Comparison of ENCODE assay signal across 7 cellular contexts in the genomic region with DNA sequence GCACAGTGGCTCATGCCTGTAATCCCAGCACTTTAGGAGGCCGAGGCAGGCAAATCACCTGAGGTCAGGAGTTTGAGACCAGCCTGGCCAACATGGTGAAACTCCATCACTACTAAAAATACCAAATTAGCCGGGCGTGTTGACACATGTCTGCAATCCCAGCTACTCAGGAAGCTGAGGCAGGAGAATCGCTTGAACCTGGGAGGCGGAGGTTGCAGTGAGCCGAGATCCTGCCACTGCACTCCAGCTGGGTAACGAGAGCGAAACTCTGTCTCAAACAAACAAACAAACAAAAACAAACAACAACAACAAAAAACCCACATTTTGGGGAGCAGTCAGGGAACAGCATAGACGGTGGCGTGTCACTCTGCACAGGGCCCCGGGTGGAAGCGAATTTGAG. TPM values are rescaled to one million over a fixed set of nuclear protein-coding genes. Genes with fewer than 3 reads are reported as not detected.
DNase-seq lines count a peak whose midpoint lies in the region; ATAC-seq, FAIRE-seq and TF ChIP-seq lines count a peak whose summit lies in the region.
"Not testable (repeated sequence)": the region's sequence is repeated elsewhere in the genome, so short reads cannot be mapped to it uniquely, and the experiment has no call there.
"Had no signal": no experiment of that assay in that cellular context is flagged by ENCODE, and none has a peak within 500 bp of the region (broad histone marks: within the 10 kb centered on the region; RNA-seq: fewer than 3 reads in every experiment).

No MANE protein-coding gene starts in this region.

- H3K27me3 Mint-ChIP-seq in MCF 10A (ENCODE audit: insufficient read depth, unreplicated experiment), result peaks cover 16% of the 10 kb centered on the region

- peak overlapping the region; percentile 68 for H3K27ac ChIP-seq in BLaER1
- H3K27ac ChIP-seq in IMR-90 (ENCODE audit: insufficient read depth, low read length); kidney (ENCODE audit: low read depth in 2 of 2, low read length in 2 of 2): not testable (repeated sequence)

- H2BK20ac ChIP-seq in IMR-90 (ENCODE audit: low read depth, low read length), result peak overlapping the region; percentile 65; the same call in 1 of the 2 replicates

- TF ChIP-seq POLR2A in IMR-90 (IDR thresholded peaks at IDR 0.05; ENCODE audit: low read depth, low read length), result not testable (repeated sequence)

- not testable (repeated sequence) for ATAC-seq in IMR-90 (ENCODE audit: low read depth)

- DNase-seq in IMR-90, result not testable (repeated sequence)
- DNase-seq in MCF 10A (ENCODE audit: unreplicated experiment), result peak; percentile 19
- peak; percentile 61 for DNase-seq in cardiac septum (ENCODE audit: low spot score)
- peak; percentile 18 for DNase-seq in kidney
- DNase-seq in posterior vena cava (ENCODE audit: low spot score), result peak; percentile 17

- not testable (repeated sequence) for H3K4me3 Mint-ChIP-seq in MCF 10A (ENCODE audit: unreplicated experiment)

- not testable (repeated sequence) for FAIRE-seq in kidney (lab: Jason Lieb, UNC)

- not testable (repeated sequence) for H3K18ac ChIP-seq in IMR-90 (ENCODE audit: low read depth, low read length)

- TF ChIP-seq CTCF in IMR-90 (conservative IDR thresholded peaks at IDR 0.05; ENCODE audit: low read depth, low read length); MCF 10A (IDR thresholded peaks at IDR 0.05; ENCODE audit: unreplicated experiment); kidney (IDR thresholded peaks at IDR 0.05; ENCODE audit: borderline replicate concordance, extremely low read depth, insufficient read depth): not testable (repeated sequence)

- H3K4me3 ChIP-seq in BLaER1; IMR-90 (ENCODE audit: insufficient read depth, low read depth, low read length); kidney (ENCODE audit: low read length in 2 of 2): not testable (repeated sequence)

- peaks cover 0 to 12% of the 10 kb centered on the region in 2 experiments; a peak in 2 of 4 replicates for H3K79me1 ChIP-seq in IMR-90 (ENCODE audit: low read depth in 1 of 2, low read length in 2 of 2)

- CTCF ChIA-PET in IMR-90 (lab: Yijun Ruan, JAX), result interaction anchor here (1.4 kb wide), 1 partner anchor 13 kb away, joined by 8 read pairs; no protein-coding TSS in a partner anchor
- CTCF ChIA-PET in MCF 10A (lab: Yijun Ruan, JAX), result interaction anchor here (0.7 to 3.4 kb wide), 6 partner anchors 9 to 1117 kb away, joined by 3 to 34 read pairs (median 4); no protein-coding TSS in a partner anchor

- H3K4me2 ChIP-seq in BLaER1, result peak overlapping the region; percentile 74
- not testable (repeated sequence) for H3K4me2 ChIP-seq in IMR-90 (ENCODE audit: low read depth, low read length)

- not testable (repeated sequence) for H3K36me3 Mint-ChIP-seq in MCF 10A (ENCODE audit: insufficient read depth, unreplicated experiment)

- not testable (repeated sequence) for H3K9me3 Mint-ChIP-seq in MCF 10A (ENCODE audit: unreplicated experiment)

- POLR2A ChIA-PET in IMR-90 (lab: Charles Lee; ENCODE audit: unreplicated experiment); MCF 10A (lab: Yijun Ruan, JAX): not testable (repeated sequence)

- H4K8ac ChIP-seq in IMR-90 (ENCODE audit: low read depth in 2 of 2, low read length in 2 of 2), result peak overlapping the region in 1 of 2 experiments; percentile 46; a peak in 1 of 4 replicates

- peak overlapping the region; percentile 55 for H3K4ac ChIP-seq in IMR-90 (ENCODE audit: low read depth, low read length)

- not testable (repeated sequence) for H3K27me3 ChIP-seq in BLaER1; IMR-90 (ENCODE audit: control insufficient read depth, insufficient read depth, low read length)

- H2BK120ac ChIP-seq in IMR-90 (ENCODE audit: low read depth, low read length), result peak overlapping the region; percentile 9

- not testable (repeated sequence) for H2AFZ ChIP-seq in IMR-90 (replicated peaks; ENCODE audit: low read length, poor library complexity)

- H3K4me1 ChIP-seq in BLaER1 (peaks cover 46% of the 10 kb centered on the region), IMR-90 (ENCODE audit: control insufficient read depth, insufficient read depth, low read length) (peaks cover 23% of the 10 kb centered on the region)
- not testable (repeated sequence) for H3K4me1 ChIP-seq in kidney (ENCODE audit: control insufficient read depth in 1 of 2, insufficient read depth in 1 of 2, low read depth in 1 of 2, low read length in 2 of 2)

- H4K91ac ChIP-seq in IMR-90 (ENCODE audit: insufficient read depth, low read depth, low read length), result peak overlapping the region; percentile 13

- intact Hi-C loops in IMR-90 (cut with micrococcal nuclease); MCF 10A (cut with micrococcal nuclease); cardiac septum (cut with DNase I); kidney (cut with DNase I); posterior vena cava (cut with DNase I): not testable (repeated sequence)

- H3K9me3 ChIP-seq in BLaER1, result peaks cover 27% of the 10 kb centered on the region
- H3K9me3 ChIP-seq in IMR-90 (ENCODE audit: control insufficient read depth, insufficient read depth, low read length); kidney (ENCODE audit: control insufficient read depth in 1 of 2, low read length in 2 of 2): not testable (repeated sequence)

- H4K5ac ChIP-seq in IMR-90 (ENCODE audit: low read depth, low read length), result not testable (repeated sequence)

- not testable (repeated sequence) for H3K27ac Mint-ChIP-seq in MCF 10A (ENCODE audit: low read depth, unreplicated experiment)

- peaks cover 17% of the 10 kb centered on the region for H3K9me1 ChIP-seq in IMR-90 (ENCODE audit: insufficient read depth, low read length)

- not testable (repeated sequence) for H2BK5ac ChIP-seq in IMR-90 (ENCODE audit: low read depth, low read length, poor library complexity, severe bottlenecking)

- not testable (repeated sequence) for BruUV-seq in IMR-90 (replicated peaks; lab: Mats Ljungman, UMichigan); MCF 10A (replicated peaks; lab: Mats Ljungman, UMichigan)

- H3K56ac ChIP-seq in IMR-90 (ENCODE audit: extremely low read depth, insufficient read depth, low read length), result not testable (repeated sequence)

- peak overlapping the region; percentile 70; the same call in 1 of the 2 replicates for H2AK5ac ChIP-seq in IMR-90 (ENCODE audit: low read depth, low read length)

- peak overlapping the region; percentile 13; the same call in 1 of the 2 replicates for H3K14ac ChIP-seq in IMR-90 (replicated peaks; ENCODE audit: low read depth, low read length)

- not testable (repeated sequence) for H3K23ac ChIP-seq in IMR-90 (ENCODE audit: low read depth, low read length)

- TF ChIP-seq RAD21 in IMR-90 (IDR thresholded peaks at IDR 0.05; ENCODE audit: low read length), result not testable (repeated sequence)

- 0 out of 2 replicates have a peak, but pooled peaks cover 12% of the 10 kb centered on the region for H3K36me3 ChIP-seq in BLaER1
- not testable (repeated sequence) for H3K36me3 ChIP-seq in IMR-90 (ENCODE audit: control insufficient read depth, insufficient read depth, low read length); kidney (ENCODE audit: control insufficient read depth in 1 of 2, insufficient read depth in 2 of 2, low read length in 2 of 2)

- WGBS in IMR-90 (ENCODE audit: extremely low coverage in 2 of 2, insufficient read length in 1 of 2), 2 experiments, result 80% methylated on average over 1 of the region's 12 CpGs; no CpG with 5 or more reads in 1 of the 2 experiments

- dilution Hi-C loops in IMR-90 (cut with HindIII; ENCODE audit: low sequenced_read_pairs, unreplicated experiment), result not testable (repeated sequence)

- H4K20me1 ChIP-seq in BLaER1; IMR-90 (ENCODE audit: insufficient read depth, low read length): not testable (repeated sequence)

- not testable (repeated sequence) for H3K4me1 Mint-ChIP-seq in MCF 10A (ENCODE audit: insufficient read depth, unreplicated experiment)

- in situ Hi-C loops in IMR-90 (cut with MboI; ENCODE audit: low sequenced_read_pairs), result loop anchor here (25.0 kb wide), 1 partner anchor 170 kb away; no protein-coding TSS in a partner anchor

- H2BK15ac ChIP-seq in IMR-90 (ENCODE audit: low read depth, low read length), result peak overlapping the region; percentile 21; the same call in 1 of the 3 replicates

- H3K9ac ChIP-seq in BLaER1; IMR-90 (ENCODE audit: low read depth, low read length); kidney (ENCODE audit: low read length in 2 of 2): not testable (repeated sequence)

- H2AK9ac ChIP-seq in IMR-90 (replicated peaks; ENCODE audit: low read depth, low read length, poor library complexity), result not testable (repeated sequence)

RNA-seq across cellular contexts. Expression of gene PXDN, which starts 12.8 kb away (rescaled TPM):
- total RNA-seq in IMR-90 (2012; rRNA removed) (148 and 153 TPM in 2 replicates), MCF 10A (2022) (96.1 and 114 TPM in 2 replicates), cardiac septum (27.5 TPM), kidney (42.3 TPM), posterior vena cava (10 to 100 TPM; 75.3 to 85.8 TPM)
- polyA plus RNA-seq in IMR-90 (2012; rRNA removed) (268 and 332 TPM in 2 replicates), kidney (ENCODE audit: insufficient read depth, low read depth, low replicate concordance) (4.7 TPM)
- polyA plus RNA-seq in IMR-90 (2012; cell fraction: cytosol; rRNA removed), result 300 and 432 TPM in 2 replicates
- 369 and 399 TPM in 2 replicates for polyA plus RNA-seq in IMR-90 (2012; cell fraction: nucleus; rRNA removed; ENCODE audit: low replicate concordance)
- total RNA-seq: Calu3 had no signal
